In genomic region chr2:236337465-236338325, GRCh38 we compare ENCODE assay signal across 19 cellular contexts.
"Had no signal": no experiment of that assay in that cellular context is flagged by ENCODE, and none has a peak within 500 bp of the region (broad histone marks: within the 10 kb centered on the region; RNA-seq: fewer than 3 reads in every experiment).

No MANE protein-coding gene starts in this region.

- H3K9me3 Mint-ChIP-seq: activated naive CD4-positive, alpha-beta T cell treated with anti-CD3 and anti-CD28 coated beads, Interleukin-2, amount 10 ng/mL, durations not matched to agents 7 days and 5 days; activated T-helper 17 cell treated with anti-CD3 and anti-CD28 coated beads, Interleukin-2, amount 50 U/mL, for 72 hours; central memory CD8-positive, alpha-beta T cell; dendritic cell treated with granulocyte-macrophage colony-stimulating factor and Interleukin-4, amounts not matched to agents 40 ng/mL and 50 ng/mL, for 4 days; stimulated activated naive CD8-positive, alpha-beta T cell treated with anti-CD3 and anti-CD28 coated beads, Interleukin-15, amount 100 ng/mL, for 72 hours; T-helper 1 cell treated with Interleukin-12 subunit alpha and Interleukin-12 subunit beta and Interleukin-4 antibody, amounts not matched to agents 30 μg/mL and 1 μg/mL, for 36 hours had no signal

- DNase-seq: activated CD4-positive, alpha-beta T cell treated with anti-CD3 and anti-CD28 coated beads for 48 hours; activated CD8-positive, alpha-beta T cell treated with anti-CD3 and anti-CD28 coated beads, Interleukin-2, amount 10 ng/mL, durations not matched to agents 7 days and 5 days; activated naive CD4-positive, alpha-beta T cell treated with anti-CD3 and anti-CD28 coated beads, Interleukin-2, amount 10 ng/mL, durations not matched to agents 7 days and 5 days; foreskin fibroblast; glutamatergic neuron; left ventricle myocardium superior; mesendoderm; nucleus accumbens; psoas muscle; stimulated activated CD4-positive, alpha-beta T cell treated with anti-CD3 and anti-CD28 coated beads, Interleukin-2, amount 100 ng/mL, for 48 hours; stimulated activated naive CD8-positive, alpha-beta T cell treated with anti-CD3 and anti-CD28 coated beads, Interleukin-15, amount 100 ng/mL, for 72 hours had no signal

- H3K9me3 ChIP-seq: psoas muscle, vagina had no signal

- ATAC-seq: activated CD8-positive, alpha-beta T cell treated with anti-CD3 and anti-CD28 coated beads, Interleukin-2, amount 10 ng/mL, durations not matched to agents 7 days and 5 days; activated T-helper 17 cell treated with anti-CD3 and anti-CD28 coated beads, Interleukin-2, amount 50 U/mL, for 72 hours; esophagus mucosa; psoas muscle; SK-N-SH treated with all-trans-retinoic acid at 6 μM for 48 hours; stimulated activated naive CD8-positive, alpha-beta T cell treated with anti-CD3 and anti-CD28 coated beads, Interleukin-15, amount 100 ng/mL, for 72 hours had no signal

- H3K27ac Mint-ChIP-seq: activated CD8-positive, alpha-beta T cell treated with anti-CD3 and anti-CD28 coated beads, Interleukin-2, amount 10 ng/mL, durations not matched to agents 7 days and 5 days; activated naive CD4-positive, alpha-beta T cell treated with anti-CD3 and anti-CD28 coated beads, Interleukin-2, amount 10 ng/mL, durations not matched to agents 7 days and 5 days; activated T-helper 17 cell treated with anti-CD3 and anti-CD28 coated beads, Interleukin-2, amount 50 U/mL, for 72 hours; dendritic cell treated with granulocyte-macrophage colony-stimulating factor and Interleukin-4, amounts not matched to agents 40 ng/mL and 50 ng/mL, for 4 days; stimulated activated naive CD8-positive, alpha-beta T cell treated with anti-CD3 and anti-CD28 coated beads, Interleukin-15, amount 100 ng/mL, for 72 hours; T-helper 1 cell treated with Interleukin-12 subunit alpha and Interleukin-12 subunit beta and Interleukin-4 antibody, amounts not matched to agents 30 μg/mL and 1 μg/mL, for 36 hours had no signal

- H3K4me1 Mint-ChIP-seq: activated naive CD4-positive, alpha-beta T cell treated with anti-CD3 and anti-CD28 coated beads, Interleukin-2, amount 10 ng/mL, durations not matched to agents 7 days and 5 days; activated T-helper 17 cell treated with anti-CD3 and anti-CD28 coated beads, Interleukin-2, amount 50 U/mL, for 72 hours; central memory CD8-positive, alpha-beta T cell had no signal

- H3K27me3 Mint-ChIP-seq: stimulated activated naive CD8-positive, alpha-beta T cell treated with anti-CD3 and anti-CD28 coated beads, Interleukin-15, amount 100 ng/mL, for 72 hours had no signal

- H3K4me3 ChIP-seq: psoas muscle, vagina had no signal

- H3K27me3 ChIP-seq: vagina had no signal

- H3K36me3 Mint-ChIP-seq: activated naive CD4-positive, alpha-beta T cell treated with anti-CD3 and anti-CD28 coated beads, Interleukin-2, amount 10 ng/mL, durations not matched to agents 7 days and 5 days had no signal

- H3K4me1 ChIP-seq: psoas muscle had no signal

- H3K27ac ChIP-seq: psoas muscle, vagina had no signal

- H3K36me3 ChIP-seq: vagina had no signal

- H3K4me3 Mint-ChIP-seq: activated CD8-positive, alpha-beta T cell treated with anti-CD3 and anti-CD28 coated beads, Interleukin-2, amount 10 ng/mL, durations not matched to agents 7 days and 5 days; activated naive CD4-positive, alpha-beta T cell treated with anti-CD3 and anti-CD28 coated beads, Interleukin-2, amount 10 ng/mL, durations not matched to agents 7 days and 5 days; activated T-helper 17 cell treated with anti-CD3 and anti-CD28 coated beads, Interleukin-2, amount 50 U/mL, for 72 hours; central memory CD8-positive, alpha-beta T cell; dendritic cell treated with granulocyte-macrophage colony-stimulating factor and Interleukin-4, amounts not matched to agents 40 ng/mL and 50 ng/mL, for 4 days; stimulated activated naive CD8-positive, alpha-beta T cell treated with anti-CD3 and anti-CD28 coated beads, Interleukin-15, amount 100 ng/mL, for 72 hours; T-helper 1 cell treated with Interleukin-12 subunit alpha and Interleukin-12 subunit beta and Interleukin-4 antibody, amounts not matched to agents 30 μg/mL and 1 μg/mL, for 36 hours; WTC11 had no signal
